8 cellular contexts compared by ENCODE assay signal in the genomic region with DNA sequence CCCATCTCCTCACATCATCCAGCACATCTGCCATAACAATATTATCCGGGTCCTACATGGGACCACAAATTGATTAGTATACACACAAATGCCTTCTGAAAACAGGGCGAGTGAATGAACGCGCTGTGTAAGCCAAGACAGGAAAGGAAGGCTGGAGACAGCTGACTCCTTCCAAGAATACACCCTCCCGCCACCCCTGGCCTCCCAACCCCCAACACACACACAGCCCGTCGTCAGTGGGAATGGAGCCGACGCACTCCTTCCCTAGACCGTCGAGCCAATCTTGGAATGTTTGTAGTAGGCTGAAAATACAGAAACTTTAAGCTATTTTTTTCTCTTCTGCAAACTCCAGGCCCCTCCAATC. TPM values are rescaled to one million over a fixed set of nuclear protein-coding genes. Genes with fewer than 3 reads are reported as not detected.
A peak's percentile ranks its signal among the peaks of the same experiment; 100 is the strongest.
DNase-seq lines count a peak whose midpoint lies in the region; ATAC-seq and TF ChIP-seq lines count a peak whose summit lies in the region.

No MANE protein-coding gene starts in this region.

- no peaks in the 10 kb centered on the region for H3K36me3 ChIP-seq in iPS-18a (ENCODE audit: control insufficient read depth, low read depth, low read length)

- no peak overlapping the region for H3K9ac ChIP-seq in iPS-18a (ENCODE audit: low read length)

- H3K4me1 Mint-ChIP-seq in activated CD8-positive, alpha-beta T cell treated with anti-CD3 and anti-CD28 coated beads for 36 hours (ENCODE audit: low read depth), result peaks cover 7% of the 10 kb centered on the region
- H3K4me1 Mint-ChIP-seq in stimulated activated naive CD8-positive, alpha-beta T cell treated with anti-CD3 and anti-CD28 coated beads, Interleukin-15, amount 100 ng/mL, for 72 hours, result peaks cover 8% of the 10 kb centered on the region

- no peaks in the 10 kb centered on the region for H3K4me1 ChIP-seq in iPS-18a (ENCODE audit: control insufficient read depth, low read depth, low read length)

- H3K4me3 ChIP-seq in iPS-18a (ENCODE audit: low read length), result peak overlapping the region; percentile 81

- peak overlapping the region; percentile 95 for H3K27ac Mint-ChIP-seq in activated CD8-positive, alpha-beta T cell treated with anti-CD3 and anti-CD28 coated beads for 36 hours
- peak overlapping the region; percentile 92 to 95 for H3K27ac Mint-ChIP-seq in stimulated activated naive CD8-positive, alpha-beta T cell treated with anti-CD3 and anti-CD28 coated beads, Interleukin-15, amount 100 ng/mL, for 72 hours

- H3K27me3 ChIP-seq in iPS-18a (ENCODE audit: control insufficient read depth, insufficient read depth, low read length), result no peaks in the 10 kb centered on the region

- no peaks in the 10 kb centered on the region for H3K36me3 Mint-ChIP-seq in activated CD8-positive, alpha-beta T cell treated with anti-CD3 and anti-CD28 coated beads for 36 hours (ENCODE audit: low read depth)

- H3K27ac ChIP-seq in iPS-18a (ENCODE audit: low read length), result no peak overlapping the region

- POLR2A ChIA-PET in activated CD8-positive, alpha-beta T cell treated with anti-CD3 and anti-CD28 coated beads for 36 hours (lab: Charles Lee), result interaction anchor here (1.3 kb wide), 1 partner anchor 37 kb away, joined by 8 read pairs; no protein-coding TSS in a partner anchor

- no peak for TF ChIP-seq CTCF in activated CD8-positive, alpha-beta T cell treated with anti-CD3 and anti-CD28 coated beads for 36 hours (IDR thresholded peaks at IDR 0.05)

- ATAC-seq in GM18511 (IDR thresholded peaks at IDR 0.05; ENCODE audit: unreplicated experiment) (peak; percentile 41), HG02884 (IDR thresholded peaks at IDR 0.05; ENCODE audit: unreplicated experiment) (peak; percentile 33)
- peak; percentile 28 for ATAC-seq in activated CD8-positive, alpha-beta T cell treated with anti-CD3 and anti-CD28 coated beads for 36 hours
- ATAC-seq in stimulated activated naive CD8-positive, alpha-beta T cell treated with anti-CD3 and anti-CD28 coated beads, Interleukin-15, amount 100 ng/mL, for 72 hours, result peak; percentile 47

- H3K4me3 Mint-ChIP-seq in activated CD8-positive, alpha-beta T cell treated with anti-CD3 and anti-CD28 coated beads for 36 hours, result peak overlapping the region; percentile 96
- H3K4me3 Mint-ChIP-seq in stimulated activated naive CD8-positive, alpha-beta T cell treated with anti-CD3 and anti-CD28 coated beads, Interleukin-15, amount 100 ng/mL, for 72 hours, result peak overlapping the region; percentile 89 to 94

- DNase-seq in activated CD8-positive, alpha-beta T cell treated with anti-CD3 and anti-CD28 coated beads for 36 hours, result no peak
- DNase-seq in stimulated activated naive CD8-positive, alpha-beta T cell treated with anti-CD3 and anti-CD28 coated beads, Interleukin-15, amount 100 ng/mL, for 72 hours, result peak in 1 of 2 donors; percentile 8
- DNase-seq in COLO668 (lab: John Stamatoyannopoulos, UW; ENCODE audit: unreplicated experiment) (no peak), RKO (ENCODE audit: low spot score) (no peak)
- no peak for DNase-seq in activated CD4-positive, alpha-beta T cell treated with anti-CD3 and anti-CD28 coated beads for 1 hour

- intact Hi-C loops in activated CD8-positive, alpha-beta T cell treated with anti-CD3 and anti-CD28 coated beads for 36 hours (cut with micrococcal nuclease), result no loop called here

- CTCF ChIA-PET in activated CD8-positive, alpha-beta T cell treated with anti-CD3 and anti-CD28 coated beads for 36 hours (lab: Charles Lee), result interaction anchor here (0.8 to 1.5 kb wide), 3 partner anchors 28 to 266 kb away, joined by 3 to 5 read pairs (median 3); a partner anchor contains a TSS

- H3K9me3 ChIP-seq in iPS-18a (ENCODE audit: control insufficient read depth, low read depth, low read length), result peaks cover 9% of the 10 kb centered on the region

- H3K27me3 Mint-ChIP-seq in activated CD8-positive, alpha-beta T cell treated with anti-CD3 and anti-CD28 coated beads for 36 hours, result no peaks in the 10 kb centered on the region
- H3K27me3 Mint-ChIP-seq in stimulated activated naive CD8-positive, alpha-beta T cell treated with anti-CD3 and anti-CD28 coated beads, Interleukin-15, amount 100 ng/mL, for 72 hours, result no peaks in the 10 kb centered on the region

- no peaks in the 10 kb centered on the region for H3K9me3 Mint-ChIP-seq in activated CD8-positive, alpha-beta T cell treated with anti-CD3 and anti-CD28 coated beads for 36 hours
- H3K9me3 Mint-ChIP-seq in stimulated activated naive CD8-positive, alpha-beta T cell treated with anti-CD3 and anti-CD28 coated beads, Interleukin-15, amount 100 ng/mL, for 72 hours, result no peaks in the 10 kb centered on the region

RNA-seq across cellular contexts. Expression of a gene that starts 0.3 kb away (rescaled TPM):
- 10 to 100 TPM; 16.4 to 17.0 TPM for total RNA-seq in activated CD8-positive, alpha-beta T cell treated with anti-CD3 and anti-CD28 coated beads for 36 hours

RNA-seq across cellular contexts. Expression of a gene that starts 38.0 kb away (rescaled TPM):
- total RNA-seq in activated CD8-positive, alpha-beta T cell treated with anti-CD3 and anti-CD28 coated beads for 36 hours, result 1 to 10 TPM; 1.2 to 1.5 TPM
